32 cellular contexts compared by ENCODE assay signal in genomic region chr5:11892832-11893231, GRCh38. TPM values are rescaled to one million over a fixed set of nuclear protein-coding genes. Genes with fewer than 3 reads are reported as not detected.
"Had no signal": no experiment of that assay in that cellular context is flagged by ENCODE, and none has a peak within 500 bp of the region (broad histone marks: within the 10 kb centered on the region; RNA-seq: fewer than 3 reads in every experiment).

No MANE protein-coding gene starts in this region.

- H3K36me3 Mint-ChIP-seq: naive thymus-derived CD8-positive, alpha-beta T cell; natural killer cell treated with Interleukin-12 subunit alpha and Interleukin-12 subunit beta and Interleukin-15 and Interleukin-18, amount 100 ng/mL, for 72 hours; stimulated activated memory B cell treated with anti-CD40 and anti-IgM and Interleukin-4, amounts not matched to agents 10 μg/mL and 1 μg/mL and 100 μg/mL, for 72 hours; type B pancreatic cell had no signal

- H3K4me3 ChIP-seq: pancreas, prostate gland, right lobe of liver, sigmoid colon, spleen, suprapubic skin, testis, tibial artery, transverse colon, upper lobe of right lung, uterus had no signal

- H3K27ac ChIP-seq: neutrophil, pancreas, prostate gland, right lobe of liver, sigmoid colon, spleen, suprapubic skin, testis, tibial artery, transverse colon, upper lobe of right lung, uterus had no signal

- H3K27me3 ChIP-seq: neutrophil, pancreas, right lobe of liver, sigmoid colon, spleen, suprapubic skin, testis, tibial artery, transverse colon, upper lobe of right lung, uterus had no signal

- H3K4me3 Mint-ChIP-seq: naive thymus-derived CD8-positive, alpha-beta T cell; natural killer cell treated with Interleukin-12 subunit alpha and Interleukin-12 subunit beta and Interleukin-15 and Interleukin-18, amount 100 ng/mL, for 72 hours; nephron progenitor cell; neural crest cell; stimulated activated memory B cell treated with anti-CD40 and anti-IgM and Interleukin-4, amounts not matched to agents 10 μg/mL and 1 μg/mL and 100 μg/mL, for 72 hours; stimulated activated naive CD8-positive, alpha-beta T cell treated with anti-CD3 and anti-CD28 coated beads, Interleukin-15, amount 100 ng/mL, for 72 hours; type B pancreatic cell had no signal

- H3K4me1 ChIP-seq: prostate gland, right lobe of liver, sigmoid colon, spleen, suprapubic skin, testis, tibial artery, transverse colon, upper lobe of right lung, uterus had no signal

- ATAC-seq: naive thymus-derived CD8-positive, alpha-beta T cell; natural killer cell treated with Interleukin-12 subunit alpha and Interleukin-12 subunit beta and Interleukin-15 and Interleukin-18, amount 100 ng/mL, for 72 hours; pancreas; right cardiac atrium; right lobe of liver; stimulated activated memory B cell treated with anti-CD40 and anti-IgM and Interleukin-4, amounts not matched to agents 10 μg/mL and 1 μg/mL and 100 μg/mL, for 72 hours; stimulated activated naive CD8-positive, alpha-beta T cell treated with anti-CD3 and anti-CD28 coated beads, Interleukin-15, amount 100 ng/mL, for 72 hours; stimulated activated naive CD8-positive, alpha-beta T cell treated with anti-CD3 and anti-CD28 coated beads, Interleukin-15, Interleukin-2, amounts not matched to agents 100 U/mL and 50 U/mL, for 24 hours; upper lobe of right lung had no signal

- H3K4me1 Mint-ChIP-seq: naive thymus-derived CD8-positive, alpha-beta T cell; nephron progenitor cell; neural crest cell; stimulated activated memory B cell treated with anti-CD40 and anti-IgM and Interleukin-4, amounts not matched to agents 10 μg/mL and 1 μg/mL and 100 μg/mL, for 72 hours; stimulated activated naive CD8-positive, alpha-beta T cell treated with anti-CD3 and anti-CD28 coated beads, Interleukin-15, amount 100 ng/mL, for 72 hours had no signal

- H3K9me3 Mint-ChIP-seq: stimulated activated naive CD8-positive, alpha-beta T cell treated with anti-CD3 and anti-CD28 coated beads, Interleukin-15, amount 100 ng/mL, for 72 hours; type B pancreatic cell had no signal

- H3K36me3 ChIP-seq: neutrophil, pancreas, prostate gland, right lobe of liver, sigmoid colon, spleen, suprapubic skin, tibial artery, transverse colon, upper lobe of right lung, uterus had no signal

- DNase-seq: naive thymus-derived CD8-positive, alpha-beta T cell; nephron progenitor cell; nucleus accumbens; pancreas; right cardiac atrium; right lobe of liver; sigmoid colon; small intestine; spleen; stimulated activated CD4-positive, alpha-beta T cell treated with anti-CD3 and anti-CD28 coated beads, Interleukin-12 subunit alpha, Interleukin-12 subunit beta, amount 100 ng/mL, for 4 hours; stimulated activated CD4-positive, alpha-beta T cell treated with anti-CD3 and anti-CD28 coated beads, Interleukin-1b, Interleukin-23, amount 100 ng/mL, for 48 hours; stimulated activated CD4-positive, alpha-beta T cell treated with anti-CD3 and anti-CD28 coated beads, Interleukin-4, amount 100 ng/mL, for 1 hour; stimulated activated CD4-positive, alpha-beta T cell treated with anti-CD3 and anti-CD28 coated beads, Interleukin-4, amount 100 ng/mL, for 4 hours; stimulated activated CD8-positive, alpha-beta memory T cell treated with anti-CD3 and anti-CD28 coated beads, Interleukin-4, amount 100 ng/mL, for 48 hours; stimulated activated naive CD4-positive, alpha-beta T cell; stimulated activated naive CD8-positive, alpha-beta T cell treated with anti-CD3 and anti-CD28 coated beads, Interleukin-15, amount 100 ng/mL, for 72 hours; stimulated activated naive CD8-positive, alpha-beta T cell treated with anti-CD3 and anti-CD28 coated beads, Interleukin-15, Interleukin-2, amounts not matched to agents 100 U/mL and 50 U/mL, for 24 hours; substantia nigra; testis; tibial artery; transverse colon; upper lobe of right lung; uterus had no signal

- H3K27ac Mint-ChIP-seq: naive thymus-derived CD8-positive, alpha-beta T cell; natural killer cell treated with Interleukin-12 subunit alpha and Interleukin-12 subunit beta and Interleukin-15 and Interleukin-18, amount 100 ng/mL, for 72 hours; nephron progenitor cell; stimulated activated memory B cell treated with anti-CD40 and anti-IgM and Interleukin-4, amounts not matched to agents 10 μg/mL and 1 μg/mL and 100 μg/mL, for 72 hours; stimulated activated naive CD8-positive, alpha-beta T cell treated with anti-CD3 and anti-CD28 coated beads, Interleukin-15, amount 100 ng/mL, for 72 hours; type B pancreatic cell had no signal

- H3K27me3 Mint-ChIP-seq: natural killer cell treated with Interleukin-12 subunit alpha and Interleukin-12 subunit beta and Interleukin-15 and Interleukin-18, amount 100 ng/mL, for 72 hours; stimulated activated memory B cell treated with anti-CD40 and anti-IgM and Interleukin-4, amounts not matched to agents 10 μg/mL and 1 μg/mL and 100 μg/mL, for 72 hours; stimulated activated naive CD8-positive, alpha-beta T cell treated with anti-CD3 and anti-CD28 coated beads, Interleukin-15, amount 100 ng/mL, for 72 hours; type B pancreatic cell had no signal

RNA-seq across cellular contexts. Expression of gene CTNND2, which starts 11.4 kb away (rescaled TPM):
- total RNA-seq: naive thymus-derived CD8-positive, alpha-beta T cell; natural killer cell treated with Interleukin-12 subunit alpha and Interleukin-12 subunit beta and Interleukin-15 and Interleukin-18, amount 100 ng/mL, for 72 hours; pulmonary artery endothelial cell; renal cortical epithelial cell had no signal
- polyA plus RNA-seq: naive thymus-derived CD8-positive, alpha-beta T cell had no signal
